10 cellular contexts compared by ENCODE assay signal in genomic region chr12:6280053-6280469, GRCh38. TPM values are rescaled to one million over a fixed set of nuclear protein-coding genes. Genes with fewer than 3 reads are reported as not detected.
DNase-seq lines count a peak whose midpoint lies in the region; ATAC-seq and TF ChIP-seq lines count a peak whose summit lies in the region.
"Had no signal": no experiment of that assay in that cellular context is flagged by ENCODE, and none has a peak within 500 bp of the region (broad histone marks: within the 10 kb centered on the region; RNA-seq: fewer than 3 reads in every experiment).

No MANE protein-coding gene starts in this region.

- peak overlapping the region in 1 of 2 experiments; percentile 30 for H3K4me3 ChIP-seq in mesenchymal stem cell (ENCODE audit: insufficient read depth in 1 of 2, low read depth in 1 of 2, low read length in 2 of 2)

- no peak overlapping the region for H3K4me2 ChIP-seq in mesenchymal stem cell (ENCODE audit: low read length, poor library complexity, severe bottlenecking)

- H3K4me1 Mint-ChIP-seq in chondrocyte (ENCODE audit: low read depth) = peaks cover 35% of the 10 kb centered on the region

- H3K4ac ChIP-seq in mesenchymal stem cell (ENCODE audit: low read depth in 1 of 2, low read length in 2 of 2) = peak overlapping the region in 1 of 2 experiments; percentile 26

- no peak for ATAC-seq in HG03442 (IDR thresholded peaks at IDR 0.05; ENCODE audit: unreplicated experiment)
- no peak for ATAC-seq in HG03159 (IDR thresholded peaks at IDR 0.05; ENCODE audit: unreplicated experiment)
- ATAC-seq: T-cell had no signal

- H3K27ac Mint-ChIP-seq in chondrocyte (ENCODE audit: unreplicated experiment) = peak overlapping the region; percentile 43
- H3K27ac Mint-ChIP-seq: T-cell had no signal

- no peaks in the 10 kb centered on the region for H3K36me3 Mint-ChIP-seq in chondrocyte (ENCODE audit: low read depth)
- H3K36me3 Mint-ChIP-seq: CD8-positive, alpha-beta memory T cell; T-cell had no signal

- H3K27me3 ChIP-seq in mesenchymal stem cell (ENCODE audit: control insufficient read depth in 1 of 2, insufficient read depth in 1 of 2, low read length in 2 of 2) = no peaks in the 10 kb centered on the region

- H3K36me3 ChIP-seq in mesenchymal stem cell (ENCODE audit: control insufficient read depth in 1 of 2, insufficient read depth in 2 of 2, low read depth in 1 of 2, low read length in 2 of 2) = no peaks in the 10 kb centered on the region

- no peak overlapping the region for H2BK120ac ChIP-seq in mesenchymal stem cell (ENCODE audit: low read depth, low read length)

- H2AFZ ChIP-seq in mesenchymal stem cell (ENCODE audit: low read depth, low read length) = no peak overlapping the region

- H2AK5ac ChIP-seq in mesenchymal stem cell (ENCODE audit: low read length, severe bottlenecking) = no peak overlapping the region

- no peaks in the 10 kb centered on the region for H3K9me3 ChIP-seq in mesenchymal stem cell (ENCODE audit: control insufficient read depth, low read length)

- peak overlapping the region; percentile 59 for H3K9ac ChIP-seq in mesenchymal stem cell (ENCODE audit: low read length)

- H4K8ac ChIP-seq in mesenchymal stem cell (ENCODE audit: low read length) = no peak overlapping the region

- no peak overlapping the region for H3K4me3 Mint-ChIP-seq in chondrocyte (ENCODE audit: unreplicated experiment)

- no peaks in the 10 kb centered on the region for H3K9me3 Mint-ChIP-seq in chondrocyte (ENCODE audit: low read depth)
- H3K9me3 Mint-ChIP-seq: T-cell had no signal

- H4K91ac ChIP-seq in mesenchymal stem cell (ENCODE audit: low read length) = no peak overlapping the region

- WGBS in mesenchymal stem cell = 10% methylated on average over 2 of the region's 2 CpGs

- no peak overlapping the region for H2BK5ac ChIP-seq in mesenchymal stem cell (ENCODE audit: low read depth, low read length, poor library complexity, severe bottlenecking)

- H2BK15ac ChIP-seq in mesenchymal stem cell (ENCODE audit: low read depth, poor library complexity, severe bottlenecking) = no peak overlapping the region

- H3K18ac ChIP-seq in mesenchymal stem cell (ENCODE audit: low read depth in 1 of 2, low read length in 2 of 2) = peak overlapping the region in 1 of 2 experiments; percentile 92

- H3K27ac ChIP-seq in 22Rv1 (peak overlapping the region; percentile 100), mesenchymal stem cell (ENCODE audit: low read length, poor library complexity, severe bottlenecking) (peak overlapping the region; percentile 72)

- H2BK12ac ChIP-seq in mesenchymal stem cell (ENCODE audit: low read length in 2 of 2) = no peak overlapping the region

- no peaks in the 10 kb centered on the region for H3K27me3 Mint-ChIP-seq in chondrocyte (ENCODE audit: low read depth)

- no peak overlapping the region for H3K23ac ChIP-seq in mesenchymal stem cell (ENCODE audit: low read length in 2 of 2)

- TF ChIP-seq CTCF in 22Rv1 (IDR thresholded peaks at IDR 0.05) = no peak
- no peak for TF ChIP-seq CTCF in chondrocyte (IDR thresholded peaks at IDR 0.05)

- DNase-seq in HT1080 (ENCODE audit: low read depth) = peak; percentile 97
- DNase-seq in chondrocyte (ENCODE audit: low spot score) = peak; percentile 11
- DNase-seq in mesenchymal stem cell = peak; percentile 91
- DNase-seq in GF-D8 (lab: John Stamatoyannopoulos, UW) = no peak
- DNase-seq in NCI-H1694 (lab: John Stamatoyannopoulos, UW) = no peak
- DNase-seq: CD8-positive, alpha-beta memory T cell; T-cell had no signal

- no peak overlapping the region for H3K14ac ChIP-seq in mesenchymal stem cell (ENCODE audit: low read length in 2 of 2)

- no peaks in the 10 kb centered on the region for H3K79me1 ChIP-seq in mesenchymal stem cell (replicated peaks; ENCODE audit: low read length, poor library complexity, severe bottlenecking)

- peaks cover 35% of the 10 kb centered on the region for H3K4me1 ChIP-seq in mesenchymal stem cell (ENCODE audit: control insufficient read depth, insufficient read depth, low read depth, low read length)

RNA-seq across cellular contexts. Expression of gene PLEKHG6, which starts 30.4 kb away (rescaled TPM):
- 0.07 TPM in 1 of 2 replicates, not detected in the other for total RNA-seq in HT1080 (2014; rRNA removed; shearing (Covaris generic))
- polyA plus RNA-seq in HT1080 (2015; cell fraction: cytosol; rRNA removed) = not detected in 2 replicates
- not detected in 2 replicates for polyA plus RNA-seq in HT1080 (2015; cell fraction: nucleus; rRNA removed)
- 0.21 to 0.35 TPM in 2 of 3 replicates, not detected in the other for total RNA-seq in chondrocyte
- polyA plus RNA-seq in mesenchymal stem cell (2013, experiment 1 of 2) = 0.15 TPM
- polyA plus RNA-seq in mesenchymal stem cell (2013, experiment 2 of 2) = 0.23 TPM
- total RNA-seq: CD8-positive, alpha-beta memory T cell had no signal

Comparison
In these comparisons a context has a peak if more than half of its experiments do, and no peak if none do; other contexts are left out.
1. DNase-seq: peak in HT1080 (single experiment), chondrocyte (single experiment) and mesenchymal stem cell (single experiment); none in GF-D8 (single experiment) and NCI-H1694 (single experiment).